Comparison of ENCODE assay signal across 1 cellular context in the genomic region with DNA sequence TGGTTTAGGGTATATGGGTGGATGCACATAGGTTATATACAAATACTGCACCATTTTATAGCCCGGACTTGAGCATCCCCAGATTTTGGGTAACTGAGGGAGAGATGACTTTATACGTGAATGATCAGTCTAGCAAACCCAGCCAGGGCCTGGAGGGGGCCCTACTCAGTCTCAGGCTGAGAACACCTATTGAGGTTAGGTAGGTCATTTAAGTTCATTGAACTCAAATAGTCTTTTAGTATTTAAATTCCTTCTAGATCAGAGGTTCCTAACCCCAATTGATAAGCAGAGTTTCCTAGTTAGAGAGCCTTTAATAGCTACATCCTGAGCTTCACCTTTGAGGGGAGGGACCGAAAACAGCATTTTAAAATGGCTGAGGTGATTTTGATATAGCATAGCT.
TF ChIP-seq lines count a peak whose summit lies in the region.

No MANE protein-coding gene starts in this region.

TF ChIP-seq in GM23338, 12 proteins besides CTCF, POLR2A, EP300 and RAD21 (continued from another document):
- TF ChIP-seq, protein P1, sequence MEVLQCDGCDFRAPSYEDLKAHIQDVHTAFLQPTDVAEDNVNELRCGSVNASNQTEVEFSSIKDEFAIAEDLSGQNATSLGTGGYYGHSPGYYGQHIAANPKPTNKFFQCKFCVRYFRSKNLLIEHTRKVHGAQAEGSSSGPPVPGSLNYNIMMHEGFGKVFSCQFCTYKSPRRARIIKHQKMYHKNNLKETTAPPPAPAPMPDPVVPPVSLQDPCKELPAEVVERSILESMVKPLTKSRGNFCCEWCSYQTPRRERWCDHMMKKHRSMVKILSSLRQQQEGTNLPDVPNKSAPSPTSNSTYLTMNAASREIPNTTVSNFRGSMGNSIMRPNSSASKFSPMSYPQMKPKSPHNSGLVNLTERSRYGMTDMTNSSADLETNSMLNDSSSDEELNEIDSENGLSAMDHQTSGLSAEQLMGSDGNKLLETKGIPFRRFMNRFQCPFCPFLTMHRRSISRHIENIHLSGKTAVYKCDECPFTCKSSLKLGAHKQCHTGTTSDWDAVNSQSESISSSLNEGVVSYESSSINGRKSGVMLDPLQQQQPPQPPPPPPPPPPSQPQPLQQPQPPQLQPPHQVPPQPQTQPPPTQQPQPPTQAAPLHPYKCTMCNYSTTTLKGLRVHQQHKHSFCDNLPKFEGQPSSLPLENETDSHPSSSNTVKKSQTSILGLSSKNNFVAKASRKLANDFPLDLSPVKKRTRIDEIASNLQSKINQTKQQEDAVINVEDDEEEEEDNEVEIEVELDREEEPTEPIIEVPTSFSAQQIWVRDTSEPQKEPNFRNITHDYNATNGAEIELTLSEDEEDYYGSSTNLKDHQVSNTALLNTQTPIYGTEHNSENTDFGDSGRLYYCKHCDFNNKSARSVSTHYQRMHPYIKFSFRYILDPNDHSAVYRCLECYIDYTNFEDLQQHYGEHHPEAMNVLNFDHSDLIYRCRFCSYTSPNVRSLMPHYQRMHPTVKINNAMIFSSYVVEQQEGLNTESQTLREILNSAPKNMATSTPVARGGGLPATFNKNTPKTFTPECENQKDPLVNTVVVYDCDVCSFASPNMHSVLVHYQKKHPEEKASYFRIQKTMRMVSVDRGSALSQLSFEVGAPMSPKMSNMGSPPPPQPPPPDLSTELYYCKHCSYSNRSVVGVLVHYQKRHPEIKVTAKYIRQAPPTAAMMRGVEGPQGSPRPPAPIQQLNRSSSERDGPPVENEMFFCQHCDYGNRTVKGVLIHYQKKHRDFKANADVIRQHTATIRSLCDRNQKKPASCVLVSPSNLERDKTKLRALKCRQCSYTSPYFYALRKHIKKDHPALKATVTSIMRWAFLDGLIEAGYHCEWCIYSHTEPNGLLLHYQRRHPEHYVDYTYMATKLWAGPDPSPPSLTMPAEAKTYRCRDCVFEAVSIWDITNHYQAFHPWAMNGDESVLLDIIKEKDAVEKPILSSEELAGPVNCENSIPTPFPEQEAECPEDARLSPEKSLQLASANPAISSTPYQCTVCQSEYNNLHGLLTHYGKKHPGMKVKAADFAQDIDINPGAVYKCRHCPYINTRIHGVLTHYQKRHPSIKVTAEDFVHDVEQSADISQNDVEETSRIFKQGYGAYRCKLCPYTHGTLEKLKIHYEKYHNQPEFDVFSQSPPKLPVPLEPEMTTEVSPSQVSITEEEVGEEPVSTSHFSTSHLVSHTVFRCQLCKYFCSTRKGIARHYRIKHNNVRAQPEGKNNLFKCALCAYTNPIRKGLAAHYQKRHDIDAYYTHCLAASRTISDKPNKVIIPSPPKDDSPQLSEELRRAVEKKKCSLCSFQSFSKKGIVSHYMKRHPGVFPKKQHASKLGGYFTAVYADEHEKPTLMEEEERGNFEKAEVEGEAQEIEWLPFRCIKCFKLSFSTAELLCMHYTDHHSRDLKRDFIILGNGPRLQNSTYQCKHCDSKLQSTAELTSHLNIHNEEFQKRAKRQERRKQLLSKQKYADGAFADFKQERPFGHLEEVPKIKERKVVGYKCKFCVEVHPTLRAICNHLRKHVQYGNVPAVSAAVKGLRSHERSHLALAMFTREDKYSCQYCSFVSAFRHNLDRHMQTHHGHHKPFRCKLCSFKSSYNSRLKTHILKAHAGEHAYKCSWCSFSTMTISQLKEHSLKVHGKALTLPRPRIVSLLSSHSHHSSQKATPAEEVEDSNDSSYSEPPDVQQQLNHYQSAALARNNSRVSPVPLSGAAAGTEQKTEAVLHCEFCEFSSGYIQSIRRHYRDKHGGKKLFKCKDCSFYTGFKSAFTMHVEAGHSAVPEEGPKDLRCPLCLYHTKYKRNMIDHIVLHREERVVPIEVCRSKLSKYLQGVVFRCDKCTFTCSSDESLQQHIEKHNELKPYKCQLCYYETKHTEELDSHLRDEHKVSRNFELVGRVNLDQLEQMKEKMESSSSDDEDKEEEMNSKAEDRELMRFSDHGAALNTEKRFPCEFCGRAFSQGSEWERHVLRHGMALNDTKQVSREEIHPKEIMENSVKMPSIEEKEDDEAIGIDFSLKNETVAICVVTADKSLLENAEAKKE (CRISPR knock-in tag; IDR thresholded peaks at IDR 0.05), result no peak
- TF ChIP-seq JUNB (IDR thresholded peaks at IDR 0.05; ENCODE audit: unreplicated experiment) (no peak), POLR2AphosphoS5 (IDR thresholded peaks at IDR 0.05; ENCODE audit: low read depth) (peak; percentile 34; the same call in 1 of the 2 replicates)
